Comparison of ENCODE assay signal across 17 cellular contexts in genomic region chr12:47017901-47018479, GRCh38.
DNase-seq lines count a peak whose midpoint lies in the region; ATAC-seq and TF ChIP-seq lines count a peak whose summit lies in the region.
"Had no signal": no experiment of that assay in that cellular context is flagged by ENCODE, and none has a peak within 500 bp of the region (broad histone marks: within the 10 kb centered on the region; RNA-seq: fewer than 3 reads in every experiment).

No MANE protein-coding gene starts in this region.

- no peak overlapping the region for H3K4me3 ChIP-seq in cardiac fibroblast (replicated peaks in 1 of 2; ENCODE audit: low read depth in 2 of 2, low read length in 2 of 2)
- H3K4me3 ChIP-seq: ascending aorta, lower lobe of right lung, Peyer's patch had no signal

- TF ChIP-seq CTCF in cardiac fibroblast (IDR thresholded peaks at IDR 0.05; ENCODE audit: low read depth, low read length) (no peak), omental fat pad (IDR thresholded peaks at IDR 0.05) (no peak)

- peak; percentile 80 for DNase-seq in ELR (ENCODE audit: low read depth)
- peak; percentile 97 for DNase-seq in NCI-H226
- peak; percentile 27 to 68 for DNase-seq in cardiac fibroblast (ENCODE audit: low read depth in 2 of 2)
- no peak for DNase-seq in omental fat pad (ENCODE audit: low spot score)
- no peak for DNase-seq in inferior parietal cortex (ENCODE audit: extremely low spot score)
- DNase-seq in OCI-M2 (lab: John Stamatoyannopoulos, UW; ENCODE audit: unreplicated experiment) = no peak
- DNase-seq: activated CD8-positive, alpha-beta memory T cell treated with anti-CD3 and anti-CD28 coated beads for 24 hours; dermis blood vessel endothelial cell; lower lobe of right lung; NCI-H187; NCI-H510A; Peyer's patch; retina; WERI-Rb-1 had no signal

- ATAC-seq in omental fat pad (ENCODE audit: low FRiP score) (peak; percentile 38), HG02938 (IDR thresholded peaks at IDR 0.05; ENCODE audit: unreplicated experiment) (no peak), GM21529 (IDR thresholded peaks at IDR 0.05; ENCODE audit: unreplicated experiment) (no peak)
- ATAC-seq: lower lobe of right lung had no signal

Comparison
In these comparisons a context has a peak if more than half of its experiments do, and no peak if none do; other contexts are left out.
1. DNase-seq: peak in ELR (single experiment), NCI-H226 (single experiment) and cardiac fibroblast (2 of 2); none in omental fat pad (single experiment), inferior parietal cortex (single experiment) and OCI-M2 (single experiment).